17 cellular contexts compared by ENCODE assay signal in the genomic region with DNA sequence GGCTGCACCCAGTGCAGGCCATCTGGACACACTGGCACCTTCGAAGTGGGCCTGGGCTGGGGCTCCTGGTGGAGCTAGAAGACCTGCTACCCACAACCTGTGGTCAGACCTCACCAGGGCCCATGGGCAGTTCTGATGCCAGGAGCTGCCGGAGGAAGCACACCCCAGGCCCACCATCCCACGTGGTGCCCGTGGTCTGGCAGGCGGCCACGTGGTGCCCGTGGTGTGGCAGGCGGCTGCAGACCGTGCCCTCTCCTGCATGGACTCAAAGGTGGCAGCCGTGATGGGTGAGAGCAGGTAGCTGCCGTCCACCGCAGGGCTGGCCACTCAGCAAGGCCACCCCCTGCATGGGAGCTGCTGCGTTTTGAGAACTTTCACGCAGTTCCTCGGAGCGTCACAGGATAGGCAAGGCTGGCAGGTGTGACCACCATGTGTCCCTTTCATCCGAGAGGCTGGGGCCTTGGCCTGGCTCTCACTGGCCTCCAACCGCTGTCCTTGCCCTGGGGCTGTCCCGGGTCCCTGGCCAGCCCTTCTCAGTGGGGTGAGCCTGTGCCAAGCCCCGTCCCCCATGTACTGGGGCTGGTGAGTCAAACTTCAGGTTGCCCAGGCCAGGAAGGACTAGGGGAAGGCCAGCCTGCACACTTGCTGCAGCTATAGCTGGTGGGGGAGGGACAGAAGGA. TPM values are rescaled to one million over a fixed set of nuclear protein-coding genes. Genes with fewer than 3 reads are reported as not detected.
A peak's percentile ranks its signal among the peaks of the same experiment; 100 is the strongest.
DNase-seq lines count a peak whose midpoint lies in the region; ATAC-seq and TF ChIP-seq lines count a peak whose summit lies in the region.
"Had no signal": no experiment of that assay in that cellular context is flagged by ENCODE, and none has a peak within 500 bp of the region (broad histone marks: within the 10 kb centered on the region; RNA-seq: fewer than 3 reads in every experiment).

No MANE protein-coding gene starts in this region.

- 81% methylated on average over 5 of the region's 20 CpGs for WGBS in suprapubic skin

- H3K9me3 Mint-ChIP-seq in activated naive CD4-positive, alpha-beta T cell treated with anti-CD3 and anti-CD28 coated beads, Interleukin-2, amount 50 U/mL, for 24 hours, result no peaks in the 10 kb centered on the region

- TF ChIP-seq EP300 in suprapubic skin (IDR thresholded peaks at IDR 0.05), result no peak

- no peaks in the 10 kb centered on the region for H3K9me3 ChIP-seq in suprapubic skin
- H3K9me3 ChIP-seq: prostate gland, tibial nerve had no signal

- H3K27me3 Mint-ChIP-seq in activated naive CD4-positive, alpha-beta T cell treated with anti-CD3 and anti-CD28 coated beads, Interleukin-2, amount 50 U/mL, for 24 hours, result no peaks in the 10 kb centered on the region

- H3K27ac Mint-ChIP-seq in activated naive CD4-positive, alpha-beta T cell treated with anti-CD3 and anti-CD28 coated beads, Interleukin-2, amount 50 U/mL, for 24 hours, result peak overlapping the region; percentile 46

- TF ChIP-seq CTCF in suprapubic skin (IDR thresholded peaks at IDR 0.05), result no peak

- TF ChIP-seq POLR2A in suprapubic skin (IDR thresholded peaks at IDR 0.05), result no peak

- H3K36me3 ChIP-seq in suprapubic skin, result no peaks in the 10 kb centered on the region
- H3K36me3 ChIP-seq: prostate gland, tibial nerve, WERI-Rb-1 had no signal

- no peaks in the 10 kb centered on the region for H3K36me3 Mint-ChIP-seq in activated naive CD4-positive, alpha-beta T cell treated with anti-CD3 and anti-CD28 coated beads, Interleukin-2, amount 50 U/mL, for 24 hours

- peak overlapping the region; percentile 11 for H3K4me3 Mint-ChIP-seq in activated naive CD4-positive, alpha-beta T cell treated with anti-CD3 and anti-CD28 coated beads, Interleukin-2, amount 50 U/mL, for 24 hours

- no peak for ATAC-seq in HG03457 (IDR thresholded peaks at IDR 0.05; ENCODE audit: unreplicated experiment)
- ATAC-seq in HG03025 (IDR thresholded peaks at IDR 0.05; ENCODE audit: low FRiP score, unreplicated experiment), result no peak

- no peak overlapping the region for H3K27ac ChIP-seq in suprapubic skin
- H3K27ac ChIP-seq: prostate gland, tibial nerve, WERI-Rb-1 had no signal

- H3K4me3 ChIP-seq in suprapubic skin, result no peak overlapping the region
- H3K4me3 ChIP-seq: prostate gland, tibial nerve had no signal

- no peak for DNase-seq in activated naive CD4-positive, alpha-beta T cell treated with Interleukin-2 at 50 U/mL for 16 hours
- DNase-seq in RPMI7951 (ENCODE audit: low read depth), result peak; percentile 65
- DNase-seq in islet precursor cell, result peak; percentile 50
- peak; percentile 37 to 75 for DNase-seq in suprapubic skin (ENCODE audit: low spot score in 2 of 2)
- no peak for DNase-seq in DMS53 treated with DMSO at 0.1 percent for 48 hours (lab: John Stamatoyannopoulos, UW; ENCODE audit: unreplicated experiment)
- DNase-seq: DMS79, KBM-7, kidney glomerular epithelial cell, NCI-H1436 treated with DMSO at 0.1 percent for 48 hours, NCI-H446 treated with DMSO at 0.1 percent for 48 hours, SW 1271 had no signal

- peaks cover 72% of the 10 kb centered on the region for H3K27me3 ChIP-seq in suprapubic skin

- peaks cover 5% of the 10 kb centered on the region for H3K4me1 Mint-ChIP-seq in activated naive CD4-positive, alpha-beta T cell treated with anti-CD3 and anti-CD28 coated beads, Interleukin-2, amount 50 U/mL, for 24 hours

- H3K4me1 ChIP-seq in suprapubic skin, result peaks cover 25% of the 10 kb centered on the region

RNA-seq across cellular contexts. Expression of gene IL17REL, which starts 3.9 kb away (rescaled TPM):
- total RNA-seq in RPMI7951 (2014; rRNA removed; shearing (Covaris generic)), result not detected in 2 replicates
- not detected for total RNA-seq in suprapubic skin
- total RNA-seq: tibial nerve had no signal

RNA-seq across cellular contexts. Expression of gene TTLL8, which starts 41.6 kb away (rescaled TPM):
- not detected in 2 replicates for total RNA-seq in RPMI7951 (2014; rRNA removed; shearing (Covaris generic))
- total RNA-seq in suprapubic skin, result not detected
- total RNA-seq: tibial nerve had no signal

RNA-seq across cellular contexts. Expression of gene PIM3, which starts 55.9 kb away (rescaled TPM):
- total RNA-seq in RPMI7951 (2014; rRNA removed; shearing (Covaris generic)), result 9.3 and 12.7 TPM in 2 replicates
- total RNA-seq in suprapubic skin, result 100 to 1,000 TPM; 103 to 202 (median 143) TPM

Comparison
In these comparisons a context has a peak if more than half of its experiments do, and no peak if none do; other contexts are left out.
1. DNase-seq: peak in RPMI7951 (single experiment), islet precursor cell (single experiment) and suprapubic skin (2 of 2); none in activated naive CD4-positive, alpha-beta T cell treated with Interleukin-2 at 50 U/mL for 16 hours (single experiment) and DMS53 treated with DMSO at 0.1 percent for 48 hours (single experiment).